In the genomic region with DNA sequence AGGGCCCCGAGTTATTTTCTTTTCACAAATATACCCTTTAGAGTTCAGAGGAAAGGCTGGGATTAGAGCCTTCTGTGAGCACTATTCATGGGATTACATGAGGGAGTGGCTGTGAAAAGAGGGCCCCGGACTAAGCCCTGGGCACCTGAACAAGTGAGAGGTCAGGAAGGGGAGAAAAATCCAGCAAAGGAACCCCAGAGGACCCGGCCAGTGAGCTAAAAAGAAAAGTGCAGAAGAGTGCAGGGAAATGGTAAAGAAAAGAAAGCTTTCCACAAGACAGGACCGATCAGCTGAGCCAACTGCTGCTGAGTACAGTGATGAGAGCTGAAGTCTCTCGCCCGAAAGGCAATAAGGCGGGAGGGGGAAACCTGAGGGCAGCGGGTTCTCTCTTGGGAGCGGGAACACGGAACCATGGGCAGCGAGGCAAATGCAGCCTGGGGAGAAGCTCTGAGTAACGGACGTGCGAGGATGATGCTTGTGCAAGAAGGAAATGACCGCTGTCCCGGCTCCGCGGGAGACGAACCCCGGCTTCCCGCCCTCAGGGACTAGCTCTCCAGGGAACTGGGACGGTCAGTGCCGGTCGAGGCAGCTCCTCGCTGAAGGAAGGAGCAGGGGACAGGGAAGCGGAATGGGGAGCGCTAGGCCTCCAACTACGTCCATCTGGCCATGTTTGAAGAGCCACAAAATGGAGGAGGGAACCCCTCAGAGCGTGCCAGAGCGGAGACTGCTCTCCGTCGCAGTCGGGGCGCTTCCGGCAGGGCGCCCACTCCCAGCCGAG, we compare ENCODE assay signal across 8 cellular contexts.
DNase-seq lines count a peak whose midpoint lies in the region; ATAC-seq and TF ChIP-seq lines count a peak whose summit lies in the region.

No MANE protein-coding gene starts in this region.

- ATAC-seq in GM18519 (IDR thresholded peaks at IDR 0.05; ENCODE audit: low FRiP score, unreplicated experiment): peak; percentile 28
- ATAC-seq in HG03097 (IDR thresholded peaks at IDR 0.05; ENCODE audit: low FRiP score, unreplicated experiment): peak; percentile 10

- H3K36me3 ChIP-seq in muscle layer of colon (ENCODE audit: insufficient read depth, low read length) (peaks cover 5% of the 10 kb centered on the region), subcutaneous abdominal adipose tissue (ENCODE audit: control insufficient read depth in 5 of 5, insufficient read depth in 5 of 5, low read length in 5 of 5) (peaks cover 0 to 2% (median under 1%) of the 10 kb centered on the region in 5 donors)

- H3K9ac ChIP-seq in muscle layer of colon (ENCODE audit: low read length): peak overlapping the region; percentile 69
- peak overlapping the region; percentile 68 to 91 (median 85) for H3K9ac ChIP-seq in subcutaneous abdominal adipose tissue (ENCODE audit: low read length in 5 of 5)

- TF ChIP-seq CTCF in AG09309 (IDR thresholded peaks at IDR 0.05; ENCODE audit: control insufficient read depth, insufficient read depth, low read depth, low read length, missing control alignments): no peak

- H3K4me3 ChIP-seq in AG09309 (ENCODE audit: control insufficient read depth, low read depth, low read length) (peak overlapping the region; percentile 98), muscle layer of colon (ENCODE audit: low read depth in 1 of 2, low read length in 2 of 2) (peak overlapping the region; percentile 90), subcutaneous abdominal adipose tissue (ENCODE audit: low read depth in 1 of 5, low read length in 5 of 5) (peak overlapping the region; percentile 80 to 95 (median 84))

- H3K27me3 ChIP-seq in muscle layer of colon (ENCODE audit: control insufficient read depth in 1 of 2, insufficient read depth in 2 of 2, low read length in 2 of 2): no peaks in the 10 kb centered on the region
- H3K27me3 ChIP-seq in subcutaneous abdominal adipose tissue (ENCODE audit: control insufficient read depth in 5 of 5, insufficient read depth in 4 of 5, low read length in 5 of 5): no peaks in the 10 kb centered on the region

- DNase-seq in AG09309 (ENCODE audit: low read depth) (peak; percentile 37), NCI-H69 (lab: John Stamatoyannopoulos, UW) (peak; percentile 81), fibroblast of gingiva (ENCODE audit: low read depth) (peak; percentile 90)
- DNase-seq in activated CD8-positive, alpha-beta memory T cell treated with anti-CD3 and anti-CD28 coated beads, Interleukin-2, amount 50 U/mL, for 4 hours: peak; percentile 28

- H3K9me3 ChIP-seq in muscle layer of colon (ENCODE audit: low read length) (no peaks in the 10 kb centered on the region), subcutaneous abdominal adipose tissue (ENCODE audit: control insufficient read depth in 5 of 5, low read length in 5 of 5) (no peaks in the 10 kb centered on the region)

- peaks cover 49% of the 10 kb centered on the region for H3K4me1 ChIP-seq in muscle layer of colon (ENCODE audit: insufficient read depth, low read length)
- peaks cover 16 to 89% (median 74%) of the 10 kb centered on the region in 5 donors for H3K4me1 ChIP-seq in subcutaneous abdominal adipose tissue (ENCODE audit: control insufficient read depth in 5 of 5, insufficient read depth in 5 of 5, low read length in 5 of 5)

- H3K27ac ChIP-seq in muscle layer of colon (ENCODE audit: low read depth, low read length): peak overlapping the region; percentile 91
- peak overlapping the region; percentile 100 for H3K27ac ChIP-seq in subcutaneous abdominal adipose tissue (ENCODE audit: low read depth, low read length)

Comparison
In these comparisons a context has a peak if more than half of its experiments do, and no peak if none do; other contexts are left out.
1. Peak in every context shown above with its lines: DNase-seq, ATAC-seq, H3K4me3 ChIP-seq and H3K27ac ChIP-seq.
2. DNase-seq: peak in every context shown above with its lines; median percentile 90 in fibroblast of gingiva; 81 in NCI-H69; 37 in AG09309; 28 in activated CD8-positive, alpha-beta memory T cell treated with anti-CD3 and anti-CD28 coated beads, Interleukin-2, amount 50 U/mL, for 4 hours.